In genomic region chr19:10921199-10921879, GRCh38 we compare ENCODE assay signal across 21 cellular contexts. TPM values are rescaled to one million over a fixed set of nuclear protein-coding genes. Genes with fewer than 3 reads are reported as not detected.
A peak's percentile ranks its signal among the peaks of the same experiment; 100 is the strongest.
DNase-seq lines count a peak whose midpoint lies in the region; ATAC-seq, FAIRE-seq and TF ChIP-seq lines count a peak whose summit lies in the region.
"Had no signal": no experiment of that assay in that cellular context is flagged by ENCODE, and none has a peak within 500 bp of the region (broad histone marks: within the 10 kb centered on the region; RNA-seq: fewer than 3 reads in every experiment).

No MANE protein-coding gene starts in this region.

- H3K9me3 ChIP-seq in right cardiac atrium (ENCODE audit: control insufficient read depth, low read length) = no peaks in the 10 kb centered on the region
- no peaks in the 10 kb centered on the region for H3K9me3 ChIP-seq in K562 (replicated peaks; ENCODE audit: control insufficient read depth, insufficient read depth, low read depth, low read length)
- no peaks in the 10 kb centered on the region for H3K9me3 ChIP-seq in mucosa of descending colon
- H3K9me3 ChIP-seq: esophagus squamous epithelium, left lung, testis had no signal

- H4K20me1 ChIP-seq in K562 (replicated peaks; ENCODE audit: control insufficient read depth, insufficient read depth, low read length) = no peaks in the 10 kb centered on the region

- no TSS peak for BruUV-seq in K562 (replicated peaks; lab: Mats Ljungman, UMichigan)

- no peak for FAIRE-seq in K562 (lab: Jason Lieb, UNC)

- no peak for TF ChIP-seq RAD21 in K562 (CRISPR knock-in tag; conservative IDR thresholded peaks at IDR 0.05 in 1 of 2, IDR thresholded peaks at IDR 0.05 in 1 of 2)

- H3K9me1 ChIP-seq in K562 (ENCODE audit: control insufficient read depth, insufficient read depth, low read length) = peaks cover 5% of the 10 kb centered on the region

- no peak for TF ChIP-seq CTCF in K562 (IDR thresholded peaks at IDR 0.05 in 2 of 3, conservative IDR thresholded peaks at IDR 0.05 in 1 of 3; ENCODE audit: insufficient read depth in 2 of 3, low read depth in 1 of 3, low read length in 3 of 3)
- no peak for TF ChIP-seq CTCF in mucosa of descending colon (IDR thresholded peaks at IDR 0.05)
- TF ChIP-seq CTCF in GM10266 (IDR thresholded peaks at IDR 0.05; ENCODE audit: control insufficient read depth, insufficient read depth, low read depth, missing control alignments) = no peak

- H3K4me3 ChIP-seq in right cardiac atrium (ENCODE audit: low read length) (no peak overlapping the region), K562 (no peak overlapping the region), mucosa of descending colon (no peak overlapping the region)
- H3K4me3 ChIP-seq: esophagus squamous epithelium, left lung, testis had no signal

- H3K4me1 ChIP-seq in right cardiac atrium (ENCODE audit: control insufficient read depth, insufficient read depth, low read length) (no peaks in the 10 kb centered on the region), K562 (replicated peaks in 1 of 2; ENCODE audit: control insufficient read depth in 2 of 2, insufficient read depth in 2 of 2, low read length in 2 of 2) (peaks cover 0 to 36% of the 10 kb centered on the region in 2 experiments; a peak in 1 of 5 replicates), mucosa of descending colon (ENCODE audit: low read depth) (no peaks in the 10 kb centered on the region)
- H3K4me1 ChIP-seq: testis had no signal

- peak; percentile 2 to 11 for ATAC-seq in right cardiac atrium
- ATAC-seq in K562 = peak; percentile 5; the same call in 2 of the 3 replicates
- ATAC-seq in mucosa of descending colon = peak; percentile 2
- no peak for ATAC-seq in HG03135 (IDR thresholded peaks at IDR 0.05; ENCODE audit: unreplicated experiment)
- ATAC-seq: left lung had no signal

- WGBS in right cardiac atrium = 85% methylated on average over 42 of the region's 42 CpGs
- 90% methylated on average over 37 of the region's 42 CpGs for WGBS in K562 (ENCODE audit: insufficient coverage, low coverage, missing lambda C conversion rate)

- peak; percentile 62 for TF ChIP-seq POLR2A in K562 (conservative IDR thresholded peaks at IDR 0.05)

- in situ Hi-C loops in K562 (cut with MboI) = no loop called here

- no peak overlapping the region for H3K4me2 ChIP-seq in K562 (ENCODE audit: insufficient read depth, low read length)

- intact Hi-C loops in right cardiac atrium (cut with DNase I) = loop anchor here in 2 of 4 donors (10.0 kb wide), 1 partner anchor 47 kb away; the partner anchor contains the start of gene CARM1 (in 2 of the 2)
- intact Hi-C loops in cardiac septum (cut with DNase I) = no loop called here
- intact Hi-C loops in K562 (cut with micrococcal nuclease) = no loop called here
- intact Hi-C loops in mucosa of descending colon (cut with DNase I, micrococcal nuclease) = no loop called here

- peak overlapping the region in 1 of 2 experiments; percentile 37; a peak in 1 of 4 replicates for H3K9ac ChIP-seq in K562 (ENCODE audit: insufficient read depth in 1 of 2, low read depth in 2 of 2, low read length in 2 of 2)

- no peak overlapping the region for H3K27ac ChIP-seq in right cardiac atrium (ENCODE audit: low read length)
- no peak overlapping the region for H3K27ac ChIP-seq in K562 (ENCODE audit: extremely low read depth, low read depth, low read length)
- H3K27ac ChIP-seq: esophagus squamous epithelium, left lung, testis had no signal

- no peaks in the 10 kb centered on the region for H3K27me3 ChIP-seq in right cardiac atrium (ENCODE audit: control insufficient read depth, insufficient read depth)
- no peaks in the 10 kb centered on the region for H3K27me3 ChIP-seq in K562 (ENCODE audit: control insufficient read depth in 2 of 2, insufficient read depth in 2 of 2, low read length in 2 of 2)
- H3K27me3 ChIP-seq: esophagus squamous epithelium, left lung, testis had no signal

- peaks cover 73% of the 10 kb centered on the region; the same call in 2 of the 3 replicates for H3K36me3 ChIP-seq in K562 (ENCODE audit: control insufficient read depth, insufficient read depth, low read length)
- H3K36me3 ChIP-seq in mucosa of descending colon (ENCODE audit: low read depth) = no peaks in the 10 kb centered on the region

- CTCF ChIA-PET in K562 (lab: Yijun Ruan, JAX; ENCODE audit: low intra/inter-chr PET ratio) = no interaction called here

- no peak overlapping the region for H2AFZ ChIP-seq in K562 (ENCODE audit: low read depth, low read length)

- no peak for DNase-seq in right cardiac atrium
- no peak for DNase-seq in cardiac septum (ENCODE audit: low spot score)
- DNase-seq in K562 (ENCODE audit: extremely low read depth in 1 of 4, low spot score in 3 of 4) = no peak
- no peak for DNase-seq in mucosa of descending colon
- DNase-seq in DMS 273 (lab: John Stamatoyannopoulos, UW; ENCODE audit: unreplicated experiment) = no peak
- DNase-seq in GM10266 (ENCODE audit: extremely low spot score) = no peak
- DNase-seq in HK-2 (ENCODE audit: unreplicated experiment) = no peak
- DNase-seq: activated CD4-positive, alpha-beta T cell treated with anti-CD3 and anti-CD28 coated beads, Interleukin-2, amount 50 U/mL, for 1 hour; activated naive CD4-positive, alpha-beta T cell; central memory CD4-positive, alpha-beta T cell; DMS153; effector CD4-positive, alpha-beta T cell; esophagus squamous epithelium; GDM1; MV-4-11; NCI-H187; SHP77; stimulated activated CD4-positive, alpha-beta T cell treated with anti-CD3 and anti-CD28 coated beads, Interleukin-12 subunit alpha, Interleukin-12 subunit beta, amount 100 ng/mL, for 4 hours; testis had no signal

- TF ChIP-seq EP300 in K562 (IDR thresholded peaks at IDR 0.05; ENCODE audit: low read length) = no peak

- POLR2A ChIA-PET in K562 (lab: Yijun Ruan, JAX) = interaction anchor here (1.4 kb wide), 1 partner anchor 9 kb away, joined by 4 read pairs; no protein-coding TSS in a partner anchor

- H3K79me2 ChIP-seq in K562 (ENCODE audit: control insufficient read depth, insufficient read depth, low read length) = no peaks in the 10 kb centered on the region

RNA-seq across cellular contexts. Expression of gene YIPF2, which starts 7.1 kb away (rescaled TPM):
- total RNA-seq in right cardiac atrium = 10 to 100 TPM; 19.3 to 25.5 (median 24.4) TPM
- 26.5 TPM for polyA plus RNA-seq in right cardiac atrium
- 20.8 TPM for total RNA-seq in cardiac septum
- total RNA-seq in K562 (2011; cell fraction: chromatin; rRNA removed; ENCODE audit: low replicate concordance) = 41.8 and 150 TPM in 2 replicates
- 200 and 225 TPM in 2 replicates for total RNA-seq in K562 (2011; cell fraction: nucleolus; rRNA removed)
- total RNA-seq in K562 (2011; cell fraction: nucleoplasm; rRNA removed) = 96.4 and 107 TPM in 2 replicates
- 65.2 and 80.4 TPM in 2 replicates for total RNA-seq in K562 (2014; rRNA removed)
- total RNA-seq in K562 (2014; rRNA removed; fragmentation: Illumina TruSeq; extraction: Trizol) = 10.3 and 12.1 TPM in 2 replicates
- total RNA-seq in K562 (2015; rRNA removed; fragmentation: Illumina TruSeq; extraction: Trizol) = 31.6 and 32.5 TPM in 2 replicates
- 51.6 and 56.3 TPM in 2 replicates for total RNA-seq in K562 (2021)
- polyA plus RNA-seq in K562 (2011; rRNA removed) = 40.5 and 69.1 TPM in 2 replicates
- 114 and 210 TPM in 2 replicates for polyA plus RNA-seq in K562 (2011; cell fraction: cytosol; rRNA removed)
- 175 and 177 TPM in 2 replicates for polyA plus RNA-seq in K562 (2011; cell fraction: nucleus; rRNA removed)
- 41.2 and 77.2 TPM in 2 replicates for polyA plus RNA-seq in K562 (2012)
- 20.4 and 44.1 TPM in 2 replicates for polyA plus RNA-seq in K562 (2014; fragmentation: Illumina TruSeq; extraction: Trizol)
- 1 to 10 TPM; 1.3 to 2.2 TPM for polyA plus RNA-seq in K562 (2014; fragmentation: Nextera tagmentation; extraction: Ambion mirVana)
- polyA plus RNA-seq in K562 (2014; rRNA removed) = 64.3 and 74.2 TPM in 2 replicates
- polyA minus RNA-seq in K562 (2011; rRNA and poly(A)+ RNA removed) = 15.6 and 19.6 TPM in 2 replicates
- polyA minus RNA-seq in K562 (2011; cell fraction: cytosol; rRNA and poly(A)+ RNA removed) = 56.2 and 63.8 TPM in 2 replicates
- 26.0 and 30.7 TPM in 2 replicates for polyA minus RNA-seq in K562 (2011; cell fraction: nucleus; rRNA and poly(A)+ RNA removed)
- total RNA-seq in mucosa of descending colon = 10 to 100 TPM; 34.0 to 55.8 (median 55.2) TPM

RNA-seq across cellular contexts. Expression of gene TIMM29, which starts 7.3 kb away (rescaled TPM):
- total RNA-seq in right cardiac atrium = 10 to 100 TPM; 12.2 to 14.5 (median 13.0) TPM
- 14.1 TPM for polyA plus RNA-seq in right cardiac atrium
- 14.1 TPM for total RNA-seq in cardiac septum
- total RNA-seq in K562 (2011; cell fraction: chromatin; rRNA removed; ENCODE audit: low replicate concordance) = 9.9 and 25.8 TPM in 2 replicates
- total RNA-seq in K562 (2011; cell fraction: nucleolus; rRNA removed) = 30.1 and 31.0 TPM in 2 replicates
- 14.4 and 15.4 TPM in 2 replicates for total RNA-seq in K562 (2011; cell fraction: nucleoplasm; rRNA removed)
- total RNA-seq in K562 (2014; rRNA removed) = 29.4 and 32.7 TPM in 2 replicates
- total RNA-seq in K562 (2014; rRNA removed; fragmentation: Illumina TruSeq; extraction: Trizol) = 18.5 and 19.9 TPM in 2 replicates
- total RNA-seq in K562 (2015; rRNA removed; fragmentation: Illumina TruSeq; extraction: Trizol) = 20.2 and 20.7 TPM in 2 replicates
- total RNA-seq in K562 (2021) = 23.8 and 24.7 TPM in 2 replicates
- polyA plus RNA-seq in K562 (2011; rRNA removed) = 11.0 and 13.2 TPM in 2 replicates
- 10.3 and 20.8 TPM in 2 replicates for polyA plus RNA-seq in K562 (2011; cell fraction: cytosol; rRNA removed)
- 7.8 and 11.2 TPM in 2 replicates for polyA plus RNA-seq in K562 (2011; cell fraction: nucleus; rRNA removed)
- 17.4 and 20.2 TPM in 2 replicates for polyA plus RNA-seq in K562 (2012)
- polyA plus RNA-seq in K562 (2014; fragmentation: Illumina TruSeq; extraction: Trizol) = 13.8 and 13.9 TPM in 2 replicates
- polyA plus RNA-seq in K562 (2014; fragmentation: Nextera tagmentation; extraction: Ambion mirVana) = 1 to 10 TPM; 2.4 to 3.2 TPM
- polyA plus RNA-seq in K562 (2014; rRNA removed) = 16.3 and 17.5 TPM in 2 replicates
- polyA minus RNA-seq in K562 (2011; rRNA and poly(A)+ RNA removed) = 2.6 and 2.9 TPM in 2 replicates
- 4.8 and 6.6 TPM in 2 replicates for polyA minus RNA-seq in K562 (2011; cell fraction: cytosol; rRNA and poly(A)+ RNA removed)
- 5.7 and 7.8 TPM in 2 replicates for polyA minus RNA-seq in K562 (2011; cell fraction: nucleus; rRNA and poly(A)+ RNA removed)
- 10 to 100 TPM; 18.5 to 25.0 (median 22.7) TPM for total RNA-seq in mucosa of descending colon

RNA-seq across cellular contexts. Expression of gene SMARCA4, which starts 39.5 kb away (rescaled TPM):
- 10 to 100 TPM; 33.1 to 49.6 (median 45.6) TPM for total RNA-seq in right cardiac atrium
- 39.7 TPM for polyA plus RNA-seq in right cardiac atrium
- 52.2 TPM for total RNA-seq in cardiac septum
- total RNA-seq in K562 (2011; cell fraction: chromatin; rRNA removed; ENCODE audit: low replicate concordance) = 239 and 474 TPM in 2 replicates
- total RNA-seq in K562 (2011; cell fraction: nucleolus; rRNA removed) = 201 and 202 TPM in 2 replicates
- total RNA-seq in K562 (2011; cell fraction: nucleoplasm; rRNA removed) = 194 and 219 TPM in 2 replicates
- 125 and 134 TPM in 2 replicates for total RNA-seq in K562 (2014; rRNA removed)
- total RNA-seq in K562 (2014; rRNA removed; fragmentation: Illumina TruSeq; extraction: Trizol) = 45.7 and 48.4 TPM in 2 replicates
- total RNA-seq in K562 (2015; rRNA removed; fragmentation: Illumina TruSeq; extraction: Trizol) = 52.1 and 54.1 TPM in 2 replicates
- 194 and 207 TPM in 2 replicates for total RNA-seq in K562 (2021)
- 40.7 and 69.1 TPM in 2 replicates for polyA plus RNA-seq in K562 (2011; rRNA removed)
- polyA plus RNA-seq in K562 (2011; cell fraction: cytosol; rRNA removed) = 50.9 and 53.3 TPM in 2 replicates
- 84.2 and 133 TPM in 2 replicates for polyA plus RNA-seq in K562 (2011; cell fraction: nucleus; rRNA removed)
- 118 and 172 TPM in 2 replicates for polyA plus RNA-seq in K562 (2012)
- 98.6 and 118 TPM in 2 replicates for polyA plus RNA-seq in K562 (2014; fragmentation: Illumina TruSeq; extraction: Trizol)
- polyA plus RNA-seq in K562 (2014; fragmentation: Nextera tagmentation; extraction: Ambion mirVana) = 10 to 100 TPM; 19.3 to 24.8 TPM
- polyA plus RNA-seq in K562 (2014; rRNA removed) = 68.9 and 84.5 TPM in 2 replicates
- polyA minus RNA-seq in K562 (2011; rRNA and poly(A)+ RNA removed) = 91.0 and 105 TPM in 2 replicates
- 157 and 194 TPM in 2 replicates for polyA minus RNA-seq in K562 (2011; cell fraction: cytosol; rRNA and poly(A)+ RNA removed)
- polyA minus RNA-seq in K562 (2011; cell fraction: nucleus; rRNA and poly(A)+ RNA removed) = 68.0 and 102 TPM in 2 replicates
- total RNA-seq in mucosa of descending colon = 10 to 100 TPM; 81.5 to 86.5 (median 86.3) TPM

RNA-seq across cellular contexts. Expression of gene CARM1, which starts 50.0 kb away (rescaled TPM):
- total RNA-seq in right cardiac atrium (10 to 100 TPM; 30.8 to 37.2 (median 32.6) TPM), cardiac septum (28.1 TPM), K562 (2014; rRNA removed) (31.9 and 41.8 TPM in 2 replicates), K562 (2014; rRNA removed; fragmentation: Illumina TruSeq; extraction: Trizol) (14.1 and 18.6 TPM in 2 replicates), K562 (2015; rRNA removed; fragmentation: Illumina TruSeq; extraction: Trizol) (25.2 and 27.1 TPM in 2 replicates), K562 (2021) (86.0 and 86.3 TPM in 2 replicates), mucosa of descending colon (10 to 100 TPM; 49.1 to 54.3 (median 49.7) TPM)
- polyA plus RNA-seq in right cardiac atrium (35.2 TPM), K562 (2011; rRNA removed) (29.7 and 54.8 TPM in 2 replicates), K562 (2014; fragmentation: Illumina TruSeq; extraction: Trizol) (59.8 and 73.9 TPM in 2 replicates), K562 (2014; fragmentation: Nextera tagmentation; extraction: Ambion mirVana) (under 1 TPM; 0.36 to 0.65 TPM), K562 (2014; rRNA removed) (49.1 and 56.5 TPM in 2 replicates)
- 50.4 and 92.7 TPM in 2 replicates for total RNA-seq in K562 (2011; cell fraction: chromatin; rRNA removed; ENCODE audit: low replicate concordance)
- 57.5 and 60.4 TPM in 2 replicates for total RNA-seq in K562 (2011; cell fraction: nucleolus; rRNA removed)
- 52.4 and 52.6 TPM in 2 replicates for total RNA-seq in K562 (2011; cell fraction: nucleoplasm; rRNA removed)
- polyA plus RNA-seq in K562 (2011; cell fraction: cytosol; rRNA removed) = 39.1 and 73.7 TPM in 2 replicates
- polyA plus RNA-seq in K562 (2011; cell fraction: nucleus; rRNA removed) = 61.7 and 77.2 TPM in 2 replicates
- polyA plus RNA-seq in K562 (2012) = 54.2 and 71.7 TPM in 2 replicates
- 20.6 and 23.7 TPM in 2 replicates for polyA minus RNA-seq in K562 (2011; rRNA and poly(A)+ RNA removed)
- polyA minus RNA-seq in K562 (2011; cell fraction: cytosol; rRNA and poly(A)+ RNA removed) = 32.6 and 45.6 TPM in 2 replicates
- polyA minus RNA-seq in K562 (2011; cell fraction: nucleus; rRNA and poly(A)+ RNA removed) = 13.1 and 18.4 TPM in 2 replicates
